Comparison of ENCODE assay signal across 14 cellular contexts in the genomic region with DNA sequence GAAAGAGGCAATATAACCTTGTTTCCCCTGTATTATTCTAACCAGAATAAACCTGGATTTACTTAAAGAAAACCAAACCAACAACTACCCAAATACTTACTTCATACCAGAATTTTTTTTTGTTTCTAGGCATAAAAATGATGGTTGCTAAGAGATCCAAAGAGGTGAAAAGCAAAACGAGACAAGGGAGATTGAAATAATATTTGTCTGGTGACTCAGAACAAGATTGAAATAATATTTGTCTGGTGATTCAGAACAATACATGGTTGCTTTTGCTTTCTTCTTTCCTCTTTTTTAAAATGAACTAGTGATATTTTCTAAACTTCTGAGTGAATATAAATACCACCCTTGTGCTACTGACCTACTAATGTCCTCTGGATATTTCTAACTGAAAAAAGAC.
DNase-seq lines count a peak whose midpoint lies in the region; ATAC-seq and TF ChIP-seq lines count a peak whose summit lies in the region.
"Had no signal": no experiment of that assay in that cellular context is flagged by ENCODE, and none has a peak within 500 bp of the region (broad histone marks: within the 10 kb centered on the region; RNA-seq: fewer than 3 reads in every experiment).

No MANE protein-coding gene starts in this region.

- H3K9me3 ChIP-seq in CD8-positive, alpha-beta T cell (ENCODE audit: low read length): no peaks in the 10 kb centered on the region
- H3K9me3 ChIP-seq: transverse colon had no signal

- intact Hi-C loops in CD8-positive, alpha-beta T cell (cut with DNase I, micrococcal nuclease): loop anchor here in 1 of 2 experiments (10.0 kb wide), 1 partner anchor 141 kb away; no protein-coding TSS in a partner anchor
- intact Hi-C loops in activated CD8-positive, alpha-beta T cell treated with anti-CD3 and anti-CD28 coated beads for 36 hours (cut with micrococcal nuclease): no loop called here

- no peaks in the 10 kb centered on the region for H3K36me3 Mint-ChIP-seq in chondrocyte (ENCODE audit: low read depth)
- H3K36me3 Mint-ChIP-seq in CD8-positive, alpha-beta T cell: no peaks in the 10 kb centered on the region
- no peaks in the 10 kb centered on the region for H3K36me3 Mint-ChIP-seq in activated CD8-positive, alpha-beta T cell treated with anti-CD3 and anti-CD28 coated beads for 36 hours (ENCODE audit: low read depth)
- H3K36me3 Mint-ChIP-seq: activated naive CD4-positive, alpha-beta T cell treated with anti-CD3 and anti-CD28 coated beads, Interleukin-2, amount 50 U/mL, for 72 hours; naive thymus-derived CD8-positive, alpha-beta T cell had no signal

- H3K4me3 ChIP-seq in CD8-positive, alpha-beta T cell (ENCODE audit: low read depth, low read length): no peak overlapping the region
- H3K4me3 ChIP-seq: transverse colon had no signal

- H3K27ac ChIP-seq in CD8-positive, alpha-beta T cell (ENCODE audit: low read depth, low read length): no peak overlapping the region
- H3K27ac ChIP-seq: transverse colon had no signal

- H3K36me3 ChIP-seq in CD8-positive, alpha-beta T cell (ENCODE audit: insufficient read depth, low read length): no peaks in the 10 kb centered on the region
- H3K36me3 ChIP-seq: transverse colon had no signal

- CTCF ChIA-PET in CD8-positive, alpha-beta T cell (lab: Charles Lee): no interaction called here
- CTCF ChIA-PET in activated CD8-positive, alpha-beta T cell treated with anti-CD3 and anti-CD28 coated beads for 36 hours (lab: Charles Lee): no interaction called here

- H3K4me3 Mint-ChIP-seq in chondrocyte (ENCODE audit: unreplicated experiment): no peak overlapping the region
- no peak overlapping the region for H3K4me3 Mint-ChIP-seq in CD8-positive, alpha-beta T cell
- no peak overlapping the region for H3K4me3 Mint-ChIP-seq in activated CD8-positive, alpha-beta T cell treated with anti-CD3 and anti-CD28 coated beads for 36 hours
- H3K4me3 Mint-ChIP-seq: naive thymus-derived CD8-positive, alpha-beta T cell had no signal

- ATAC-seq in HG02973 (IDR thresholded peaks at IDR 0.05; ENCODE audit: unreplicated experiment) (peak; percentile 53), GM21447 (IDR thresholded peaks at IDR 0.05; ENCODE audit: unreplicated experiment) (no peak)
- ATAC-seq in CD8-positive, alpha-beta T cell: no peak
- no peak for ATAC-seq in activated CD8-positive, alpha-beta T cell treated with anti-CD3 and anti-CD28 coated beads for 36 hours
- ATAC-seq: activated naive CD4-positive, alpha-beta T cell treated with anti-CD3 and anti-CD28 coated beads, Interleukin-2, amount 50 U/mL, for 72 hours; naive thymus-derived CD8-positive, alpha-beta T cell had no signal

- H3K27me3 Mint-ChIP-seq in chondrocyte (ENCODE audit: low read depth): no peaks in the 10 kb centered on the region
- H3K27me3 Mint-ChIP-seq in CD8-positive, alpha-beta T cell (ENCODE audit: low read depth): no peaks in the 10 kb centered on the region
- no peaks in the 10 kb centered on the region for H3K27me3 Mint-ChIP-seq in activated CD8-positive, alpha-beta T cell treated with anti-CD3 and anti-CD28 coated beads for 36 hours

- DNase-seq in AG08395 (ENCODE audit: low spot score) (peak; percentile 46), chondrocyte (ENCODE audit: low spot score) (no peak), lung microvascular endothelial cell (ENCODE audit: low read depth in 2 of 2) (peak; percentile 1 to 60), ureter (ENCODE audit: low spot score) (no peak)
- no peak for DNase-seq in CD8-positive, alpha-beta T cell
- DNase-seq in activated CD8-positive, alpha-beta T cell treated with anti-CD3 and anti-CD28 coated beads for 36 hours: no peak
- DNase-seq: GF-D8; naive thymus-derived CD8-positive, alpha-beta T cell; NCI-H524 treated with DMSO at 0.1 percent for 48 hours; SIG-M5; transverse colon had no signal

- TF ChIP-seq CTCF in chondrocyte (IDR thresholded peaks at IDR 0.05): no peak
- TF ChIP-seq CTCF in CD8-positive, alpha-beta T cell (IDR thresholded peaks at IDR 0.05): no peak
- TF ChIP-seq CTCF in activated CD8-positive, alpha-beta T cell treated with anti-CD3 and anti-CD28 coated beads for 36 hours (IDR thresholded peaks at IDR 0.05): no peak

- H3K27ac Mint-ChIP-seq in chondrocyte (ENCODE audit: unreplicated experiment): peak overlapping the region; percentile 91
- no peak overlapping the region for H3K27ac Mint-ChIP-seq in CD8-positive, alpha-beta T cell
- no peak overlapping the region for H3K27ac Mint-ChIP-seq in activated CD8-positive, alpha-beta T cell treated with anti-CD3 and anti-CD28 coated beads for 36 hours
- H3K27ac Mint-ChIP-seq: activated naive CD4-positive, alpha-beta T cell treated with anti-CD3 and anti-CD28 coated beads, Interleukin-2, amount 50 U/mL, for 72 hours; naive thymus-derived CD8-positive, alpha-beta T cell had no signal

- H3K4me1 Mint-ChIP-seq in chondrocyte (ENCODE audit: low read depth): peaks cover 25% of the 10 kb centered on the region
- no peaks in the 10 kb centered on the region for H3K4me1 Mint-ChIP-seq in CD8-positive, alpha-beta T cell (ENCODE audit: low read depth)
- H3K4me1 Mint-ChIP-seq in activated CD8-positive, alpha-beta T cell treated with anti-CD3 and anti-CD28 coated beads for 36 hours (ENCODE audit: low read depth): no peaks in the 10 kb centered on the region
- H3K4me1 Mint-ChIP-seq: naive thymus-derived CD8-positive, alpha-beta T cell had no signal

- POLR2A ChIA-PET in CD8-positive, alpha-beta T cell (lab: Charles Lee): no interaction called here
- POLR2A ChIA-PET in activated CD8-positive, alpha-beta T cell treated with anti-CD3 and anti-CD28 coated beads for 36 hours (lab: Charles Lee): no interaction called here

- no peaks in the 10 kb centered on the region for H3K4me1 ChIP-seq in CD8-positive, alpha-beta T cell (ENCODE audit: insufficient read depth, low read length)
- H3K4me1 ChIP-seq: transverse colon had no signal

- H3K27me3 ChIP-seq in CD8-positive, alpha-beta T cell (ENCODE audit: insufficient read depth, low read length): no peaks in the 10 kb centered on the region
- H3K27me3 ChIP-seq: transverse colon had no signal

- peaks cover 10% of the 10 kb centered on the region for H3K9me3 Mint-ChIP-seq in chondrocyte (ENCODE audit: low read depth)
- peaks cover 3% of the 10 kb centered on the region for H3K9me3 Mint-ChIP-seq in CD8-positive, alpha-beta T cell
- H3K9me3 Mint-ChIP-seq in activated CD8-positive, alpha-beta T cell treated with anti-CD3 and anti-CD28 coated beads for 36 hours: peaks cover 3% of the 10 kb centered on the region

Comparison
In these comparisons a context has a peak if more than half of its experiments do, and no peak if none do; other contexts are left out.
1. DNase-seq: peak in AG08395 (single experiment) and lung microvascular endothelial cell (2 of 2); none in chondrocyte (single experiment), CD8-positive, alpha-beta T cell (0 of 7), ureter (single experiment) and activated CD8-positive, alpha-beta T cell treated with anti-CD3 and anti-CD28 coated beads for 36 hours (single experiment).